1 cellular context compared by ENCODE assay signal in genomic region chr10:566241-566885, GRCh38.
TF ChIP-seq lines count a peak whose summit lies in the region.

No MANE protein-coding gene starts in this region.

TF ChIP-seq in GM23338, 12 proteins besides CTCF, POLR2A, EP300 and RAD21 (continued from another document):
- no peak for TF ChIP-seq ZNF462 (CRISPR knock-in tag; IDR thresholded peaks at IDR 0.05)
